Comparison of ENCODE assay signal across 16 cellular contexts in the genomic region with DNA sequence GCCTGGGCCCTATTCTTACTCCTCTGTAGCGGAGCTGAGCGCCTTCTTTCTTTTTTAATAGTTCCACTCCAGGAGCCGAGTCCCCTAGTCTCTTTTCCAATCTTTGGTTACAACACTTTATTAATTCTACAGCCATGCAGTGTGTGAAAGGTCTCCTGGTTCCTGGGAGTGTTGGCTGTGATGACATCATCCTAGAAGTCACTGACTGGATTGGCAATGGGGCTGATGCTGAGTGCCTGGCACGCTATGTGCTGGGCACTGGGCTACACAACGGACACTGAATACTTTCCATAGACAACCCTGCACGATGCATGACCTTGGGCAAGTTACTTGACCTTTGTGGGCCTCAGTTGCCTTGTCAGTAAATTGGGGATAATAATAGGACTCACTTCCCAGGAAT. TPM values are rescaled to one million over a fixed set of nuclear protein-coding genes. Genes with fewer than 3 reads are reported as not detected.
A peak's percentile ranks its signal among the peaks of the same experiment; 100 is the strongest.
DNase-seq lines count a peak whose midpoint lies in the region; ATAC-seq and TF ChIP-seq lines count a peak whose summit lies in the region.
"Had no signal": no experiment of that assay in that cellular context is flagged by ENCODE, and none has a peak within 500 bp of the region (broad histone marks: within the 10 kb centered on the region; RNA-seq: fewer than 3 reads in every experiment).

No MANE protein-coding gene starts in this region.

- peak overlapping the region; percentile 29 for H3K9ac ChIP-seq in Karpas-422 (ENCODE audit: low read length)

- peak overlapping the region; percentile 71 for H3K4me2 ChIP-seq in Karpas-422 (ENCODE audit: low read depth, low read length, poor library complexity, severe bottlenecking)
- H3K4me2 ChIP-seq: GM23338 had no signal

- DNase-seq in AG08395 (ENCODE audit: low spot score) (peak; percentile 47), Karpas-422 (no peak), astrocyte of the spinal cord (ENCODE audit: low read depth, low spot score) (peak; percentile 43), kidney epithelial cell (ENCODE audit: low read depth) (peak; percentile 25), SIG-M5 treated with dmso at 0.1 percent for 504 hours (lab: John Stamatoyannopoulos, UW; ENCODE audit: unreplicated experiment) (no peak), activated gamma-delta T cell treated with Interleukin-2 at 50 U/mL for 16 hours (no peak), dermis blood vessel endothelial cell (no peak)
- DNase-seq: activated CD4-positive, alpha-beta T cell treated with anti-CD3 and anti-CD28 coated beads for 36 hours; gastrocnemius medialis; KG1; NCI-H146; NCI-H524 treated with DMSO at 0.1 percent for 48 hours; small intestine; stomach had no signal

- ATAC-seq in HG02973 (IDR thresholded peaks at IDR 0.05; ENCODE audit: unreplicated experiment), result no peak
- ATAC-seq: activated CD4-positive, alpha-beta T cell treated with anti-CD3 and anti-CD28 coated beads for 36 hours; gastrocnemius medialis; GM23338 had no signal

- TF ChIP-seq CTCF in astrocyte of the spinal cord (IDR thresholded peaks at IDR 0.05; ENCODE audit: low read depth, low read length) (no peak), kidney epithelial cell (IDR thresholded peaks at IDR 0.05; ENCODE audit: insufficient read depth, low read length, poor library complexity, severe bottlenecking) (no peak)

- peak overlapping the region; percentile 82 for H3K27ac ChIP-seq in Karpas-422 (ENCODE audit: low read length)
- H3K27ac ChIP-seq: gastrocnemius medialis, stomach had no signal

- no peaks in the 10 kb centered on the region for H3K9me3 ChIP-seq in Karpas-422 (ENCODE audit: low read length)
- H3K9me3 ChIP-seq: gastrocnemius medialis, stomach had no signal

- H3K36me3 ChIP-seq in Karpas-422 (ENCODE audit: insufficient read depth, low read length) (no peaks in the 10 kb centered on the region), kidney epithelial cell (ENCODE audit: control insufficient read depth, insufficient read depth, low read length) (no peaks in the 10 kb centered on the region)
- H3K36me3 ChIP-seq: gastrocnemius medialis, stomach had no signal

- peak overlapping the region; percentile 10; the same call in 1 of the 2 replicates for H3K4me3 ChIP-seq in Karpas-422 (ENCODE audit: low read length)
- H3K4me3 ChIP-seq in astrocyte of the spinal cord (ENCODE audit: low read depth, low read length), result no peak overlapping the region
- H3K4me3 ChIP-seq in kidney epithelial cell (ENCODE audit: low read depth, low read length), result no peak overlapping the region
- H3K4me3 ChIP-seq: gastrocnemius medialis, GM23338, stomach had no signal

- peaks cover 77% of the 10 kb centered on the region for H3K4me1 ChIP-seq in Karpas-422 (ENCODE audit: low read length)
- H3K4me1 ChIP-seq: gastrocnemius medialis had no signal

- no peaks in the 10 kb centered on the region for H3K27me3 ChIP-seq in Karpas-422 (ENCODE audit: low read length)
- H3K27me3 ChIP-seq in kidney epithelial cell (ENCODE audit: control insufficient read depth, insufficient read depth, low read length), result no peaks in the 10 kb centered on the region

- H2AFZ ChIP-seq in Karpas-422 (ENCODE audit: low read length), result peak overlapping the region; percentile 76; the same call in 1 of the 2 replicates
- H2AFZ ChIP-seq: GM23338 had no signal

- in situ Hi-C loops in astrocyte of the spinal cord (cut with HindIII; ENCODE audit: low sequenced_read_pairs), result no loop called here

- no peaks in the 10 kb centered on the region for H3K79me2 ChIP-seq in Karpas-422 (ENCODE audit: low read length)

- no peaks in the 10 kb centered on the region for H4K20me1 ChIP-seq in Karpas-422 (ENCODE audit: insufficient read depth, low read depth, low read length)

- no peaks in the 10 kb centered on the region for H3K9me2 ChIP-seq in Karpas-422 (replicated peaks; ENCODE audit: insufficient read depth, low read length)

RNA-seq across cellular contexts. Expression of gene CCDC167, which starts 50.7 kb away (rescaled TPM):
- total RNA-seq in Karpas-422 (2014; rRNA removed; shearing (Covaris generic); ENCODE audit: low replicate concordance), result 19.6 and 23.2 TPM in 2 replicates
- total RNA-seq in kidney epithelial cell (59.4 and 82.7 TPM in 2 replicates), dermis blood vessel endothelial cell (24.5 and 35.7 TPM in 2 replicates)

Comparison
In these comparisons a context has a peak if more than half of its experiments do, and no peak if none do; other contexts are left out.
1. DNase-seq: peak in AG08395 (single experiment), astrocyte of the spinal cord (single experiment) and kidney epithelial cell (single experiment); none in Karpas-422 (single experiment), SIG-M5 treated with dmso at 0.1 percent for 504 hours (single experiment), activated gamma-delta T cell treated with Interleukin-2 at 50 U/mL for 16 hours (single experiment) and dermis blood vessel endothelial cell (single experiment).